ENCODE assay signal across 13 cellular contexts in the genomic region with DNA sequence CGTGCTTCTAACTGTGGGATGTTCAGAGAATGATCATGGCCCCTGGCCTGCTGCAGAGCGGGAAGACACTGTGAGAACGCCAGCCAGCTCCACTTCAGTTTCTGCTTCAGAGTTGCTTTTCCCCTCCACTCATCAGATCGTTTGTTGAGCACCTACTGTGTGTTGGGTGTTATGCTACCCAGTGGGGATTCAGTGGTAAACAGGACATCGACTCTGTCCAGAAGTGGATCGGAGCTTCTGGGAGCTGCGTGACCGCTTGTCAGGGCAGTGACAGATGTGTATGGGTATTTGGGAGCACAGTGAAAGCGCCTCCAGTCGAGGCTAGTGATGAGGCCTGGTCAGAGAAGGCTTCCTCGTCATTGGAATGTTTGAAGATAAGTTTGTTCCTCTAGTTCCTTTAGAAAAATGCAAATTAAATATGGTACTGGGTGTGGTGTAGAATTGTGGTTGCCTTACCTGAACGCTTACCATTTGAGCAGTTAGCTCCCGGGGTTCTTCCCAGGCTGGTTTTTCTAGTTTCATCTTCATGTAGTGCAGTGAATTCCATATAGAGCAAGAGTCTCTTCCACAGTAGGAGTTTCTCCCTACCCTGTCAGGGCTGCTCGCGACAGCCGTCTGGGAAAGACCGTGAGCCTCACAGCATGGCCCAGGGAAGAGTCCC. TPM values are rescaled to one million over a fixed set of nuclear protein-coding genes. Genes with fewer than 3 reads are reported as not detected.
DNase-seq lines count a peak whose midpoint lies in the region; ATAC-seq and TF ChIP-seq lines count a peak whose summit lies in the region.
"Had no signal": no experiment of that assay in that cellular context is flagged by ENCODE, and none has a peak within 500 bp of the region (broad histone marks: within the 10 kb centered on the region; RNA-seq: fewer than 3 reads in every experiment).

No MANE protein-coding gene starts in this region.

- no peak for DNase-seq in stimulated activated naive CD8-positive, alpha-beta T cell treated with anti-CD3 and anti-CD28 coated beads, Interleukin-15, Interleukin-2, amounts not matched to agents 100 U/mL and 50 U/mL, for 24 hours
- DNase-seq in activated B cell treated with CpG ODN at 0.5 μM for 24 hours, result no peak
- no peak for DNase-seq in NCI-H1694 treated with DMSO at 0.1 percent for 48 hours (lab: John Stamatoyannopoulos, UW)
- no peak for DNase-seq in cerebellar nuclear complex (lab: John Stamatoyannopoulos, UW)
- DNase-seq in Right ventricle myocardium inferior (ENCODE audit: missing footprints), result no peak
- DNase-seq: H7, head of caudate nucleus, NCI-H1048, RPMI8226, testis had no signal

- intact Hi-C loops in activated B cell treated with CpG ODN at 0.5 μM for 24 hours (cut with micrococcal nuclease), result no loop called here
- intact Hi-C loops in Right ventricle myocardium inferior (cut with DNase I), result no loop called here

- peak overlapping the region; percentile 86 for H3K4me3 ChIP-seq in iPS-20b (ENCODE audit: low read length)
- H3K4me3 ChIP-seq: testis had no signal

- no peaks in the 10 kb centered on the region for H3K9me3 Mint-ChIP-seq in stimulated activated naive CD8-positive, alpha-beta T cell treated with anti-CD3 and anti-CD28 coated beads, Interleukin-15, Interleukin-2, amounts not matched to agents 100 ng/mL and 50 ng/mL, for 24 hours
- no peaks in the 10 kb centered on the region for H3K9me3 Mint-ChIP-seq in activated B cell treated with CpG ODN at 0.5 μM for 24 hours

- H3K4me1 ChIP-seq in iPS-20b (ENCODE audit: insufficient read depth, low read length), result peaks cover 55% of the 10 kb centered on the region

- peaks cover 42% of the 10 kb centered on the region for H3K36me3 Mint-ChIP-seq in stimulated activated naive CD8-positive, alpha-beta T cell treated with anti-CD3 and anti-CD28 coated beads, Interleukin-15, Interleukin-2, amounts not matched to agents 100 ng/mL and 50 ng/mL, for 24 hours (ENCODE audit: low read depth)
- peaks cover 31% of the 10 kb centered on the region for H3K36me3 Mint-ChIP-seq in activated B cell treated with CpG ODN at 0.5 μM for 24 hours (ENCODE audit: low read depth)

- no peak overlapping the region for H3K27ac ChIP-seq in iPS-20b (ENCODE audit: low read length)
- H3K27ac ChIP-seq: testis had no signal

- no peak for TF ChIP-seq CTCF in activated B cell treated with CpG ODN at 0.5 μM for 24 hours (IDR thresholded peaks at IDR 0.05)

- POLR2A ChIA-PET in activated B cell treated with CpG ODN at 0.5 μM for 24 hours (lab: Charles Lee), result no interaction called here

- H3K36me3 ChIP-seq in iPS-20b (ENCODE audit: insufficient read depth, low read depth, low read length), result peaks cover 15% of the 10 kb centered on the region

- peak overlapping the region; percentile 89; the same call in 1 of the 2 replicates for H3K9ac ChIP-seq in iPS-20b (ENCODE audit: low read depth, low read length)

- H3K27ac Mint-ChIP-seq in stimulated activated naive CD8-positive, alpha-beta T cell treated with anti-CD3 and anti-CD28 coated beads, Interleukin-15, Interleukin-2, amounts not matched to agents 100 ng/mL and 50 ng/mL, for 24 hours, result no peak overlapping the region
- no peak overlapping the region for H3K27ac Mint-ChIP-seq in activated B cell treated with CpG ODN at 0.5 μM for 24 hours

- H3K4me3 Mint-ChIP-seq in stimulated activated naive CD8-positive, alpha-beta T cell treated with anti-CD3 and anti-CD28 coated beads, Interleukin-15, Interleukin-2, amounts not matched to agents 100 ng/mL and 50 ng/mL, for 24 hours, result peak overlapping the region; percentile 95
- H3K4me3 Mint-ChIP-seq in activated B cell treated with CpG ODN at 0.5 μM for 24 hours, result peak overlapping the region; percentile 89

- H3K27me3 Mint-ChIP-seq in stimulated activated naive CD8-positive, alpha-beta T cell treated with anti-CD3 and anti-CD28 coated beads, Interleukin-15, Interleukin-2, amounts not matched to agents 100 ng/mL and 50 ng/mL, for 24 hours, result no peaks in the 10 kb centered on the region
- no peaks in the 10 kb centered on the region for H3K27me3 Mint-ChIP-seq in activated B cell treated with CpG ODN at 0.5 μM for 24 hours

- CTCF ChIA-PET in activated B cell treated with CpG ODN at 0.5 μM for 24 hours (lab: Charles Lee), result no interaction called here

- ATAC-seq in stimulated activated naive CD8-positive, alpha-beta T cell treated with anti-CD3 and anti-CD28 coated beads, Interleukin-15, Interleukin-2, amounts not matched to agents 100 U/mL and 50 U/mL, for 24 hours, result no peak
- ATAC-seq in activated B cell treated with CpG ODN at 0.5 μM for 24 hours (ENCODE audit: low read depth), result no peak
- no peak for ATAC-seq in Right ventricle myocardium inferior
- ATAC-seq in GM19324 (IDR thresholded peaks at IDR 0.05; ENCODE audit: low FRiP score, unreplicated experiment), result no peak

- H3K27me3 ChIP-seq in iPS-20b (ENCODE audit: insufficient read depth, low read length), result peaks cover 19% of the 10 kb centered on the region
- H3K27me3 ChIP-seq: testis had no signal

- H3K4me1 Mint-ChIP-seq in stimulated activated naive CD8-positive, alpha-beta T cell treated with anti-CD3 and anti-CD28 coated beads, Interleukin-15, Interleukin-2, amounts not matched to agents 100 ng/mL and 50 ng/mL, for 24 hours (ENCODE audit: low read depth), result peaks cover 78% of the 10 kb centered on the region
- H3K4me1 Mint-ChIP-seq in activated B cell treated with CpG ODN at 0.5 μM for 24 hours, result peaks cover 80% of the 10 kb centered on the region

- no peaks in the 10 kb centered on the region for H3K9me3 ChIP-seq in iPS-20b (ENCODE audit: insufficient read depth, low read depth, low read length)
- H3K9me3 ChIP-seq: testis had no signal

RNA-seq across cellular contexts. Expression of a gene that starts 2.8 kb away (rescaled TPM):
- total RNA-seq in activated B cell treated with CpG ODN at 0.5 μM for 24 hours, result 25.3 and 27.5 TPM in 2 replicates
- total RNA-seq in Right ventricle myocardium inferior, result 113 TPM
